ENCODE assay signal across 19 cellular contexts in genomic region chr7:126803990-126804389, GRCh38.
A peak's percentile ranks its signal among the peaks of the same experiment; 100 is the strongest.
DNase-seq lines count a peak whose midpoint lies in the region; ATAC-seq and TF ChIP-seq lines count a peak whose summit lies in the region.
"Had no signal": no experiment of that assay in that cellular context is flagged by ENCODE, and none has a peak within 500 bp of the region (broad histone marks: within the 10 kb centered on the region; RNA-seq: fewer than 3 reads in every experiment).

No MANE protein-coding gene starts in this region.

- DNase-seq in ELF-1 (ENCODE audit: low read depth, low spot score) (peak; percentile 18), brain microvascular endothelial cell (peak; percentile 48), islet precursor cell (peak; percentile 64), kidney glomerular epithelial cell (lab: John Stamatoyannopoulos, UW) (no peak)
- DNase-seq in activated T-cell treated with anti-CD3 and anti-CD28 coated beads, Interleukin-2, amount 50 U/mL, for 1 hour, result no peak
- DNase-seq: DMS53, HCEC 1CT, KBM-7, NCI-H1092, NCI-H2029, NCI-H345, NCI-H774 had no signal

- no peak overlapping the region for H3K4me3 ChIP-seq in brain microvascular endothelial cell (ENCODE audit: low read depth, low read length)
- H3K4me3 ChIP-seq: A549, GM23338, SJSA1 had no signal

- no peaks in the 10 kb centered on the region for H3K36me3 ChIP-seq in brain microvascular endothelial cell (replicated peaks)
- H3K36me3 ChIP-seq: SJSA1 had no signal

- TF ChIP-seq CTCF in brain microvascular endothelial cell (IDR thresholded peaks at IDR 0.05; ENCODE audit: low read depth, low read length, missing control alignments), result no peak

- no peak for ATAC-seq in SK-N-SH treated with all-trans-retinoic acid at 6 μM for 48 hours
- ATAC-seq in GM21576 (IDR thresholded peaks at IDR 0.05; ENCODE audit: unreplicated experiment), result no peak
- ATAC-seq in HG03039 (IDR thresholded peaks at IDR 0.05; ENCODE audit: unreplicated experiment), result no peak
- ATAC-seq: A549, GM23338 had no signal

- H3K27me3 ChIP-seq in brain microvascular endothelial cell (replicated peaks), result no peaks in the 10 kb centered on the region
- H3K27me3 ChIP-seq: SJSA1 had no signal

- in situ Hi-C loops in brain microvascular endothelial cell (cut with HindIII; ENCODE audit: low pct_ligation_motif_present, low sequenced_read_pairs), result no loop called here

- H3K27ac ChIP-seq in brain microvascular endothelial cell, result no peak overlapping the region
- H3K27ac ChIP-seq: A549, HL-60, SJSA1 had no signal

TF ChIP-seq in SK-N-SH treated with all-trans-retinoic acid at 6 μM for 48 hours, 23 proteins besides CTCF, POLR2A, EP300 and RAD21:
- TF ChIP-seq ZNF70 (CRISPR knock-in tag; IDR thresholded peaks at IDR 0.05) (no peak), OSR1 (CRISPR knock-in tag; IDR thresholded peaks at IDR 0.05) (no peak), CREB5 (CRISPR knock-in tag; IDR thresholded peaks at IDR 0.05; ENCODE audit: low read depth) (no peak), ZFP3 (CRISPR knock-in tag; IDR thresholded peaks at IDR 0.05) (peak; percentile 63; the same call in 1 of the 2 replicates), TSHZ2 (CRISPR knock-in tag; IDR thresholded peaks at IDR 0.05) (0 out of 2 replicates have a peak, but pooled peaks have one; percentile 13), RARB (CRISPR knock-in tag; IDR thresholded peaks at IDR 0.05) (no peak), TCF4 (CRISPR knock-in tag; IDR thresholded peaks at IDR 0.05; ENCODE audit: borderline replicate concordance) (peak; percentile 53; the same call in 1 of the 2 replicates), ISL1 (CRISPR knock-in tag; IDR thresholded peaks at IDR 0.05) (peak; percentile 90), GLIS3 (CRISPR knock-in tag; IDR thresholded peaks at IDR 0.05) (no peak)

Comparison
In these comparisons a context has a peak if more than half of its experiments do, and no peak if none do; other contexts are left out.
1. DNase-seq: peak in ELF-1 (single experiment), brain microvascular endothelial cell (single experiment) and islet precursor cell (single experiment); none in activated T-cell treated with anti-CD3 and anti-CD28 coated beads, Interleukin-2, amount 50 U/mL, for 1 hour (single experiment) and kidney glomerular epithelial cell (single experiment).